Comparison of ENCODE assay signal across 23 cellular contexts in the genomic region with DNA sequence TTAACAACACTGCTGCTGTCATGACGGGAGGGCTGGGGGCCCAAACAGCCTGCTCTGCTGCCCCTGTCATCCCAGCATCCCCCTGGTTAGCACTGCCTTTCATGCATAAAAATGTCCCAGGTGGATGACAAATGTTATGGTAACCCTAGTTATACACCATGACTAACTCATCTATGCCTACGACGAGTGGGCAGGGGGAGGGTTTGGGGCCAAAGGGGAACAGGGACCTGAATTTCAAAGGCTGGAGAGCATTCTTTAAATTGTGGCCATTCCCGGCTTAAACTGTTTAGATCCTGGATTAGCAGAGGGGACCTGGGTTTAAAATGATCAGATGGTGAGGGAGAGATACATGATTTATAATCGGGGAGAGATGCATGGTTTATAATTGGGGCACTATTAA. TPM values are rescaled to one million over a fixed set of nuclear protein-coding genes. Genes with fewer than 3 reads are reported as not detected.
"Had no signal": no experiment of that assay in that cellular context is flagged by ENCODE, and none has a peak within 500 bp of the region (broad histone marks: within the 10 kb centered on the region; RNA-seq: fewer than 3 reads in every experiment).

No MANE protein-coding gene starts in this region.

- H3K27ac ChIP-seq: KMS-11, PC-9, Peyer's patch had no signal

- H3K4me2 ChIP-seq: KMS-11, PC-9, SK-N-SH had no signal

- H3K4me1 ChIP-seq: Peyer's patch had no signal

- DNase-seq: Kasumi-1, MM.1S, NCI-H1092 treated with DMSO at 0.1 percent for 48 hours, NCI-H1436, NCI-H187, NCI-H2029, NCI-H2081 treated with DMSO at 0.1 percent for 48 hours, NCI-H2171, NCI-H226, NCI-H446, NCI-H510A, NCI-H524 treated with DMSO at 0.1 percent for 48 hours, NCI-H69, NCI-H774, PC-9, SIG-M5, SK-N-SH, SW 1271 had no signal

- H3K9me3 Mint-ChIP-seq: IgD-negative memory B cell had no signal

- H3K9ac ChIP-seq: KMS-11, SK-N-SH had no signal

- H2AFZ ChIP-seq: PC-9 had no signal

- FAIRE-seq: K562 had no signal

- H3K27me3 Mint-ChIP-seq: IgD-negative memory B cell had no signal

- H3K36me3 Mint-ChIP-seq: IgD-negative memory B cell had no signal

- H3K36me3 ChIP-seq: Peyer's patch had no signal

- H3K9me3 ChIP-seq: Peyer's patch, SK-N-SH had no signal

- H3K27me3 ChIP-seq: Peyer's patch had no signal

- H3K4me3 Mint-ChIP-seq: IgD-negative memory B cell had no signal

- H3K4me3 ChIP-seq: K562, PC-9, Peyer's patch had no signal

- ATAC-seq: K562, Right ventricle myocardium inferior had no signal

RNA-seq across cellular contexts. Expression of a gene that starts 24.4 kb away (rescaled TPM):
- polyA plus RNA-seq: IgD-negative memory B cell had no signal
